Comparison of ENCODE assay signal across 20 cellular contexts in the genomic region with DNA sequence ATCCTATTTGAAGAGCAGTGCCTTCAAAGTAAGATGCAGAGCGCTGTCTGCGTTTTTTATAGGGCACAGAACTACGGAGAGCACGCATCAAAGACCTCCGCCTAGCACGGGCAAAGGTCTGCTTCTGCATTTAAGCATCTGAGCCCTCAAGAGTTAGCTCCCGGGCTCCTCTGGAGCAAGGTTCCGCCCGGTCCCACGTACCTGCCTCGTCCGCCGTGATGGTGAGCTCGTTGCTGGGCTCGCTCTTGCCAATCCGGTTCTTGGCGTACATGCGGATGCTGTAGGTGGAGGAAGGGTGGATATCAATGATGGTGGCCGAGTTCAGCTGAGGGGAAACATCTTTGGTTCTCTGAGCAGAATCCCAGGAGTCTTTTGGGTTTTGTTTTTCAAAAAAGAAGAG.
DNase-seq lines count a peak whose midpoint lies in the region; ATAC-seq, FAIRE-seq and TF ChIP-seq lines count a peak whose summit lies in the region.
"Had no signal": no experiment of that assay in that cellular context is flagged by ENCODE, and none has a peak within 500 bp of the region (broad histone marks: within the 10 kb centered on the region; RNA-seq: fewer than 3 reads in every experiment).

No MANE protein-coding gene starts in this region.

- H3K9me3 ChIP-seq in BLaER1 (0 out of 2 replicates have a peak, but pooled peaks cover 11% of the 10 kb centered on the region), kidney (ENCODE audit: control insufficient read depth in 1 of 2, low read length in 2 of 2) (no peaks in the 10 kb centered on the region)
- H3K9me3 ChIP-seq: A549, BE2C, Caco-2 had no signal

- intact Hi-C loops in kidney (cut with DNase I) (no loop called here), sciatic nerve (cut with DNase I) (no loop called here)

- no peak overlapping the region for H3K4me3 ChIP-seq in BLaER1
- no peak overlapping the region for H3K4me3 ChIP-seq in kidney (ENCODE audit: low read length in 2 of 2)
- H3K4me3 ChIP-seq: A549; BLaER1 treated with 17β-estradiol and CSF1 and Interleukin-3, amounts not matched to agents 10 nM and 100 nM had no signal

- peaks cover 68% of the 10 kb centered on the region for H3K4me1 ChIP-seq in BLaER1
- no peaks in the 10 kb centered on the region for H3K4me1 ChIP-seq in kidney (ENCODE audit: control insufficient read depth in 1 of 2, insufficient read depth in 1 of 2, low read depth in 1 of 2, low read length in 2 of 2)
- H3K4me1 ChIP-seq: A549, BE2C, Caco-2 had no signal

- no peaks in the 10 kb centered on the region for H3K27me3 ChIP-seq in BLaER1
- H3K27me3 ChIP-seq: BE2C; BLaER1 treated with 17β-estradiol and CSF1 and Interleukin-3, amounts not matched to agents 10 nM and 100 nM had no signal

- H3K27ac ChIP-seq in BLaER1 (0 out of 2 replicates have a peak overlapping the region, but pooled peaks have one; percentile 18), kidney (ENCODE audit: low read depth in 2 of 2, low read length in 2 of 2) (no peak overlapping the region)
- H3K27ac ChIP-seq: 22Rv1; A549; BLaER1 treated with 17β-estradiol and CSF1 and Interleukin-3, amounts not matched to agents 10 nM and 100 nM; C4-2B had no signal

- no peaks in the 10 kb centered on the region for H4K20me1 ChIP-seq in BLaER1
- H4K20me1 ChIP-seq: BLaER1 treated with 17β-estradiol and CSF1 and Interleukin-3, amounts not matched to agents 10 nM and 100 nM had no signal

- H3K9ac ChIP-seq in BLaER1 (no peak overlapping the region), kidney (ENCODE audit: low read length in 2 of 2) (no peak overlapping the region)
- H3K9ac ChIP-seq: BLaER1 treated with 17β-estradiol and CSF1 and Interleukin-3, amounts not matched to agents 10 nM and 100 nM had no signal

- H3K36me3 ChIP-seq in BLaER1 (no peaks in the 10 kb centered on the region), kidney (ENCODE audit: control insufficient read depth in 1 of 2, insufficient read depth in 2 of 2, low read length in 2 of 2) (no peaks in the 10 kb centered on the region)
- H3K36me3 ChIP-seq: BE2C; BLaER1 treated with 17β-estradiol and CSF1 and Interleukin-3, amounts not matched to agents 10 nM and 100 nM had no signal

- ATAC-seq in sciatic nerve: peak; percentile 20
- ATAC-seq: A549; CD8-positive, alpha-beta T cell had no signal

- DNase-seq in kidney (peak; percentile 69), sciatic nerve (ENCODE audit: low spot score) (no peak), SHP77 (lab: John Stamatoyannopoulos, UW) (no peak), NCI-H1105 (lab: John Stamatoyannopoulos, UW) (no peak)
- DNase-seq: BE2C; Caco-2; Calu3; CD4-positive, alpha-beta T cell; CD8-positive, alpha-beta T cell; DMS79 treated with DMSO at 0.1 percent for 48 hours; GF-D8 had no signal

- no peak for TF ChIP-seq CTCF in kidney (IDR thresholded peaks at IDR 0.05; ENCODE audit: borderline replicate concordance, extremely low read depth, insufficient read depth)

- H3K4me2 ChIP-seq in BLaER1: no peak overlapping the region
- H3K4me2 ChIP-seq: A549 had no signal

- FAIRE-seq in kidney (lab: Jason Lieb, UNC): no peak
- FAIRE-seq: A549, D721Med, G401.6, GM12891, GM19239 had no signal
